ENCODE assay signal across 18 cellular contexts in genomic region chr5:74624501-74624900, GRCh38. TPM values are rescaled to one million over a fixed set of nuclear protein-coding genes. Genes with fewer than 3 reads are reported as not detected.
A peak's percentile ranks its signal among the peaks of the same experiment; 100 is the strongest.
DNase-seq lines count a peak whose midpoint lies in the region; ATAC-seq, FAIRE-seq and TF ChIP-seq lines count a peak whose summit lies in the region.
"Had no signal": no experiment of that assay in that cellular context is flagged by ENCODE, and none has a peak within 500 bp of the region (broad histone marks: within the 10 kb centered on the region; RNA-seq: fewer than 3 reads in every experiment).

No MANE protein-coding gene starts in this region.

- no peaks in the 10 kb centered on the region for H3K9me3 ChIP-seq in astrocyte (ENCODE audit: insufficient read depth, low read depth, low read length)
- H3K9me3 ChIP-seq in keratinocyte (ENCODE audit: control insufficient read depth, low read depth, low read length): no peaks in the 10 kb centered on the region
- H3K9me3 ChIP-seq: neutrophil, SJCRH30 had no signal

- H3K4me3 Mint-ChIP-seq in astrocyte (ENCODE audit: unreplicated experiment): peak overlapping the region; percentile 14
- H3K4me3 Mint-ChIP-seq: CD4-positive, alpha-beta T cell; H9; T-helper 17 cell had no signal

- no peak for TF ChIP-seq CTCF in astrocyte (IDR thresholded peaks at IDR 0.05; ENCODE audit: insufficient read depth, low read depth, low read length)
- TF ChIP-seq CTCF in keratinocyte (optimal IDR thresholded peaks at IDR 0.05 in 1 of 3, IDR thresholded peaks at IDR 0.05 in 1 of 3, conservative IDR thresholded peaks at IDR 0.05 in 1 of 3; ENCODE audit: extremely low read depth in 1 of 3, insufficient read depth in 2 of 3, low read length in 3 of 3): no peak
- no peak for TF ChIP-seq CTCF in retinal pigment epithelial cell (conservative IDR thresholded peaks at IDR 0.05; ENCODE audit: low read depth, low read length)

- H4K20me1 ChIP-seq in astrocyte (ENCODE audit: insufficient read depth, low read length) (peaks cover 12% of the 10 kb centered on the region), keratinocyte (ENCODE audit: control insufficient read depth, extremely low read depth, insufficient read depth, low read length) (peaks cover 2% of the 10 kb centered on the region)

- H3K9me1 ChIP-seq in keratinocyte (ENCODE audit: control insufficient read depth, extremely low read depth, insufficient read depth, low read length): peaks cover 2% of the 10 kb centered on the region

- H2AFZ ChIP-seq in astrocyte (ENCODE audit: low read depth, low read length) (no peak overlapping the region), keratinocyte (ENCODE audit: control insufficient read depth, low read length) (no peak overlapping the region)

- H3K27me3 Mint-ChIP-seq in astrocyte (ENCODE audit: low read depth, unreplicated experiment): no peaks in the 10 kb centered on the region

- H3K36me3 ChIP-seq in astrocyte (ENCODE audit: insufficient read depth, low read length) (peaks cover 21% of the 10 kb centered on the region), keratinocyte (ENCODE audit: control insufficient read depth in 2 of 2, extremely low read depth in 1 of 2, insufficient read depth in 2 of 2, low read length in 2 of 2) (peaks cover 3 to 7% of the 10 kb centered on the region in 2 experiments)

- peak overlapping the region; percentile 86 for H3K27ac Mint-ChIP-seq in astrocyte (ENCODE audit: unreplicated experiment)
- H3K27ac Mint-ChIP-seq: CD4-positive, alpha-beta T cell; T-helper 17 cell had no signal

- no peak for ATAC-seq in GM21528 (IDR thresholded peaks at IDR 0.05; ENCODE audit: low FRiP score, unreplicated experiment)
- ATAC-seq: T-helper 17 cell had no signal

- H3K4me1 Mint-ChIP-seq in astrocyte (ENCODE audit: low read depth, unreplicated experiment): peaks cover 82% of the 10 kb centered on the region

- FAIRE-seq in astrocyte (lab: Jason Lieb, UNC) (no peak), keratinocyte (lab: Jason Lieb, UNC) (peak; percentile 96)

- no peak overlapping the region for H3K4me2 ChIP-seq in astrocyte (ENCODE audit: low read length)
- no peak overlapping the region for H3K4me2 ChIP-seq in keratinocyte (ENCODE audit: control insufficient read depth, extremely low read depth, insufficient read depth, low read depth, low read length)

- H3K79me2 ChIP-seq in astrocyte (ENCODE audit: insufficient read depth, low read length) (peaks cover 22% of the 10 kb centered on the region), keratinocyte (ENCODE audit: control insufficient read depth, insufficient read depth, low read length) (peaks cover 3% of the 10 kb centered on the region)

- peaks cover 60% of the 10 kb centered on the region for H3K4me1 ChIP-seq in astrocyte (ENCODE audit: insufficient read depth, low read length)
- H3K4me1 ChIP-seq in keratinocyte (ENCODE audit: control insufficient read depth, extremely low read depth, insufficient read depth, low read length): peaks cover 42% of the 10 kb centered on the region

- H3K4me3 ChIP-seq in astrocyte (ENCODE audit: insufficient read depth, low read depth, low read length): no peak overlapping the region
- no peak overlapping the region for H3K4me3 ChIP-seq in keratinocyte (ENCODE audit: control insufficient read depth in 2 of 3, extremely low read depth in 1 of 3, insufficient read depth in 2 of 3, low read depth in 1 of 3, low read length in 3 of 3)
- H3K4me3 ChIP-seq in retinal pigment epithelial cell (ENCODE audit: low read length): no peak overlapping the region
- H3K4me3 ChIP-seq: SJCRH30 had no signal

- dilution Hi-C loops in keratinocyte (cut with MboI; ENCODE audit: extremely low pct_ligation_motif_present, low sequenced_read_pairs): no loop called here

- peaks cover 9% of the 10 kb centered on the region for H3K36me3 Mint-ChIP-seq in astrocyte (ENCODE audit: low read depth, unreplicated experiment)

- H3K27ac ChIP-seq in astrocyte (ENCODE audit: low read depth, low read length): peak overlapping the region; percentile 3
- peak overlapping the region; percentile 43 for H3K27ac ChIP-seq in keratinocyte (ENCODE audit: control insufficient read depth, insufficient read depth, low read length)
- H3K27ac ChIP-seq: neutrophil had no signal

- no peaks in the 10 kb centered on the region for H3K27me3 ChIP-seq in astrocyte (ENCODE audit: insufficient read depth, low read length)
- no peaks in the 10 kb centered on the region for H3K27me3 ChIP-seq in keratinocyte (ENCODE audit: control insufficient read depth, extremely low read depth, insufficient read depth, low read length)
- H3K27me3 ChIP-seq: neutrophil, SJCRH30 had no signal

- H3K9ac ChIP-seq in astrocyte (ENCODE audit: low read length) (no peak overlapping the region), keratinocyte (ENCODE audit: control insufficient read depth, extremely low read depth, insufficient read depth, low read length) (no peak overlapping the region)

- H3K9me3 Mint-ChIP-seq in astrocyte (ENCODE audit: unreplicated experiment): no peaks in the 10 kb centered on the region
- H3K9me3 Mint-ChIP-seq: CD4-positive, alpha-beta T cell had no signal

- DNase-seq in LoVo (ENCODE audit: low spot score) (peak; percentile 43), astrocyte (ENCODE audit: low read depth) (peak; percentile 66), keratinocyte (ENCODE audit: low read depth, low spot score) (peak; percentile 98), retinal pigment epithelial cell (ENCODE audit: low read depth) (peak; percentile 83), NCI-H187 treated with DMSO at 0.1 percent for 48 hours (lab: John Stamatoyannopoulos, UW) (no peak), NAMALWA (ENCODE audit: low spot score) (no peak)
- DNase-seq: activated naive CD4-positive, alpha-beta T cell treated with Interleukin-2 at 50 U/mL for 16 hours; CD4-positive, alpha-beta T cell; DMS79; H9; left cardiac atrium; NCI-H1092; NCI-H2107; NCI-H526; T-helper 17 cell had no signal

RNA-seq across cellular contexts. Expression of gene ENC1, which starts 16.0 kb away (rescaled TPM):
- 363 and 389 TPM in 2 replicates for total RNA-seq in astrocyte
- polyA plus RNA-seq in keratinocyte: 67.2 to 97.9 TPM (median 68.1 TPM) in 3 replicates
- polyA plus RNA-seq in keratinocyte (2011; ENCODE audit: low read depth): 16.4 TPM
- polyA plus RNA-seq in keratinocyte (2011; cell fraction: cytosol; rRNA removed): 33.7 and 55.3 TPM in 2 replicates
- polyA plus RNA-seq in keratinocyte (2011; cell fraction: nucleus; rRNA removed): 212 and 220 TPM in 2 replicates
- polyA plus RNA-seq in keratinocyte (2012; ENCODE audit: low replicate concordance): 14.4 and 79.4 TPM in 2 replicates
- polyA minus RNA-seq in keratinocyte: 135 to 276 TPM (median 155 TPM) in 3 replicates
- 130 TPM for polyA minus RNA-seq in keratinocyte (2011; cell fraction: cytosol; rRNA and poly(A)+ RNA removed)
- polyA minus RNA-seq in keratinocyte (2011; cell fraction: nucleus; rRNA and poly(A)+ RNA removed): 202 and 246 TPM in 2 replicates

Comparison
In these comparisons a context has a peak if more than half of its experiments do, and no peak if none do; other contexts are left out.
1. DNase-seq: peak in LoVo (single experiment), astrocyte (single experiment), keratinocyte (single experiment) and retinal pigment epithelial cell (single experiment); none in NCI-H187 treated with DMSO at 0.1 percent for 48 hours (single experiment) and NAMALWA (single experiment).